ENCODE assay signal across 9 cellular contexts in genomic region chr6:52739134-52739533, GRCh38. TPM values are rescaled to one million over a fixed set of nuclear protein-coding genes. Genes with fewer than 3 reads are reported as not detected.
"Had no signal": no experiment of that assay in that cellular context is flagged by ENCODE, and none has a peak within 500 bp of the region (broad histone marks: within the 10 kb centered on the region; RNA-seq: fewer than 3 reads in every experiment).

No MANE protein-coding gene starts in this region.

- DNase-seq: H9, HCEC 1CT, KG1 had no signal

- H3K4me1 Mint-ChIP-seq: IgD-negative memory B cell had no signal

- FAIRE-seq: H1, H54, HTR-8/SVneo had no signal

- ATAC-seq: GM23338 had no signal

- H2AFZ ChIP-seq: GM23338 had no signal

- H3K4me3 ChIP-seq: GM23338 had no signal

- H3K4me3 Mint-ChIP-seq: GM23338, H9, IgD-negative memory B cell had no signal

- H3K27ac Mint-ChIP-seq: GM23338, H9, IgD-negative memory B cell had no signal

- H3K4me2 ChIP-seq: GM23338 had no signal

RNA-seq across cellular contexts. Expression of gene GSTA2, which starts 24.1 kb away (rescaled TPM):
- total RNA-seq: GM23338, H1, H9, HT-29 had no signal
- polyA plus RNA-seq: GM23338, IgD-negative memory B cell had no signal
